ENCODE assay signal across 1 cellular context in the genomic region with DNA sequence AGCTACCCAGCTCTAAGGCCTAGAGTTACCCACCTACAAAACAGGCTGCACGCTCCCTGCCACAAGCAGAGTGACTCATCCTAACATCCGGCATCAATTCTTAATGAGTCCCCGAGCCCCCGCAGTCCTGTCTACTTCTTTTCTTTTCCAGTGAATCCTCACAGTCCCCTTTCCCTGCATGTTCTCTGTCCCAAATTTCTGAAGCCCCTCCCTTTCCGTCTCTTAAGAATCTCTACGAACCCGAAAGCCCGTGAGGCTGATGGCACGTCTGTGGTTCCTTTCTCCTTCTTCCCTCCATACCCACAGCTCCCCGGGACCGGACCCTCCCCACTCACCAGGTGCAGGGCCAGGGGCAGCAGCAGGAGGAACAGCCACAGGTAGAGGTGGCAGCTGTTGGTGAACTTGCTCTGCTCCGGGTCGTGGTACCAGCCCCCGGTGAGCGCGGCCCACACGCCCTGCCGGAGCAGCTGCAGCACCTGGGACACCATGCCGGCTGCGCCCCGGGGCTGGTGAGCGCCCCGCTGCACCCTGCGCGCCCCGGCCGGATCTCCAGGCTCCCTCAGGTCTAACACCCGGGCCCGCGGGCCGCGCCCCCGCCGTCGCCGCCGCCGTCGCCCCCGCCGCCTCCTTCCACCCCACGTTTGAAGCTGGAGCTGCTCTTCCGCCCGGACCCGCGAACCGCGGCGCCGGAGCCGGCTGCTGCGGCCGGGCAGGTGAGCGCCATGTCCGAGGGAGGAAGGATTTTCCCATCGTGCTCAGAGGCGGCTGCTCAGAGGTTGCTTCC.
TF ChIP-seq lines count a peak whose summit lies in the region.

A gene with protein sequence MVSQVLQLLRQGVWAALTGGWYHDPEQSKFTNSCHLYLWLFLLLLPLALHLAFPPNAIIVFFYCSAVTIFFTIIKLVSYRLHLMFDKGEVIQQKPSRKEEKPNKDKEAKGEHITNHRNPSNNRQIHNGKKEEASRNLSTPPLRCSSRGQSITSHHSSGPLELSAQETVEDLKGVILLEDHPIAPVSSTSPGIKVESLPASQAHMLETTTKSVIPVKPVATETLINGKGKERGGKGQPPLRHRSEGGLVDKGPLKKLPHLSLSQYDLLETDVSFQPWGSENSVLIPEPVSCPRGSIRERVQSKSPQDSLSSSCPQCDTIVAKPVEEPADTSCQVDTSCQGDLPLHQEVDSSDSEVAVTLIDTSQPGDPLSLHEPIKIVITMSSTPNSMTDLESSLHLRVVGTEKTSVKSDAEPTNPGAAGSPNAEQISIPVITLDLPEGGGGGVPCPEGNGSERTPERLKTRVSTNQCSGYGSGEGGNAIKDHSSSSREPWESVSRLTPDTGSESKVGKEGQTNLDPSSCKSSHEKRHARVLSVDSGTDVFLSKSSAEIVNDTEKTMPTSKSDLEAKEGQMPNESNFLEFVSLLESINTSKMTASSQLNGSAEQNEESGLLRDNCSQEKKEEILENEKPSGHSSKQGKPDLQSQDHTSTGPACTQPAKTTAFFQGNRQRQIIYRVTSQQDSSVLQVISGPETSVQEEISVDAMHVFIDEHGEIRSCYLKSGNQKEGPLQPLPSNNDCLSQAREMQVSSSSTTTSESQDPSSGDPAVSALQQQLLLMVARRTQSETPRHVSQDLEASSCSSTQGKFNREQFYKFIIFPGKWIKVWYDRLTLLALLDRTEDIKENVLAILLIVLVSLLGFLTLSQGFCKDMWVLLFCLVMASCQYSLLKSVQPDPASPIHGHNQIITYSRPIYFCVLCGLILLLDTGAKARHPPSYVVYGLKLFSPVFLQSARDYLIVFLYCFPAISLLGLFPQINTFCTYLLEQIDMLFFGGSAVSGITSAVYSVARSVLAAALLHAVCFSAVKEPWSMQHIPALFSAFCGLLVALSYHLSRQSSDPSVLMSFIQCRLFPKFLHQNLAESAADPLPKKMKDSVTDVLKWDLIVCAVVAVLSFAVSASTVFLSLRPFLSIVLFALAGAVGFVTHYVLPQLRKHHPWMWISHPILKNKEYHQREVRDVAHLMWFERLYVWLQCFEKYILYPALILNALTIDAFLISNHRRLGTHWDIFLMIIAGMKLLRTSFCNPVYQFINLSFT (N-terminal part only) (minus strand): TSS at position 735 of the 784 bp plus-strand sequence. CDS start 247 bp downstream, at position 488.

TF ChIP-seq in H1, 55 proteins besides CTCF, POLR2A, EP300 and RAD21:
- TF ChIP-seq, protein P1, sequence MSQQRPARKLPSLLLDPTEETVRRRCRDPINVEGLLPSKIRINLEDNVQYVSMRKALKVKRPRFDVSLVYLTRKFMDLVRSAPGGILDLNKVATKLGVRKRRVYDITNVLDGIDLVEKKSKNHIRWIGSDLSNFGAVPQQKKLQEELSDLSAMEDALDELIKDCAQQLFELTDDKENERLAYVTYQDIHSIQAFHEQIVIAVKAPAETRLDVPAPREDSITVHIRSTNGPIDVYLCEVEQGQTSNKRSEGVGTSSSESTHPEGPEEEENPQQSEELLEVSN (IDR thresholded peaks at IDR 0.05) = no peak
- TF ChIP-seq ASH2L (IDR thresholded peaks at IDR 0.05; ENCODE audit: low read length) = peak; percentile 94
- no peak for TF ChIP-seq SIRT6 (IDR thresholded peaks at IDR 0.05; ENCODE audit: low read length)
- peak; percentile 5 for TF ChIP-seq CTBP2 (IDR thresholded peaks at IDR 0.05; ENCODE audit: borderline replicate concordance, insufficient read depth, insufficient read length, low read length)
- TF ChIP-seq JUN (IDR thresholded peaks at IDR 0.05; ENCODE audit: low read depth, low read length) = 0 out of 2 replicates have a peak, but pooled peaks have one; percentile 6
- TF ChIP-seq, protein P2, sequence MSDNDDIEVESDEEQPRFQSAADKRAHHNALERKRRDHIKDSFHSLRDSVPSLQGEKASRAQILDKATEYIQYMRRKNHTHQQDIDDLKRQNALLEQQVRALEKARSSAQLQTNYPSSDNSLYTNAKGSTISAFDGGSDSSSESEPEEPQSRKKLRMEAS (IDR thresholded peaks at IDR 0.05) = peak; percentile 5; the same call in 1 of the 2 replicates
- no peak for TF ChIP-seq SAP30 (IDR thresholded peaks at IDR 0.05; ENCODE audit: insufficient read depth, insufficient replicate concordance, low read length)
- peak; percentile 77 for TF ChIP-seq TBP (IDR thresholded peaks at IDR 0.05; ENCODE audit: low read depth, low read length)
- TF ChIP-seq SP2 (IDR thresholded peaks at IDR 0.05; ENCODE audit: low read length) = no peak
- peak; percentile 92 for TF ChIP-seq JUND (IDR thresholded peaks at IDR 0.05; ENCODE audit: low read length)
- TF ChIP-seq ZNF274 (IDR thresholded peaks at IDR 0.05; ENCODE audit: borderline replicate concordance, extremely low read depth, low read length) = no peak
- peak; percentile 75 for TF ChIP-seq PHF8 (conservative IDR thresholded peaks at IDR 0.05; ENCODE audit: low read depth, low read length)
- peak; percentile 64 for TF ChIP-seq TAF7 (optimal IDR thresholded peaks at IDR 0.05; ENCODE audit: borderline replicate concordance, low read depth, low read length)
- TF ChIP-seq POLR2AphosphoS5 (IDR thresholded peaks at IDR 0.05; ENCODE audit: low read depth, low read length) = peak; percentile 53; the same call in 1 of the 2 replicates
- peak; percentile 86 for TF ChIP-seq TAF1 (IDR thresholded peaks at IDR 0.05; ENCODE audit: low read depth, low read length)
- TF ChIP-seq SIN3A (conservative IDR thresholded peaks at IDR 0.05 in 1 of 2, IDR thresholded peaks at IDR 0.05 in 1 of 2; ENCODE audit: low read depth in 1 of 2, low read length in 2 of 2) = 0 out of 4 replicates have a peak, but pooled peaks of 1 of the 2 experiments have one; percentile 18
- peak; percentile 90 for TF ChIP-seq YY1 (IDR thresholded peaks at IDR 0.05; ENCODE audit: low read depth, low read length)
